7 cellular contexts compared by ENCODE assay signal in the genomic region with DNA sequence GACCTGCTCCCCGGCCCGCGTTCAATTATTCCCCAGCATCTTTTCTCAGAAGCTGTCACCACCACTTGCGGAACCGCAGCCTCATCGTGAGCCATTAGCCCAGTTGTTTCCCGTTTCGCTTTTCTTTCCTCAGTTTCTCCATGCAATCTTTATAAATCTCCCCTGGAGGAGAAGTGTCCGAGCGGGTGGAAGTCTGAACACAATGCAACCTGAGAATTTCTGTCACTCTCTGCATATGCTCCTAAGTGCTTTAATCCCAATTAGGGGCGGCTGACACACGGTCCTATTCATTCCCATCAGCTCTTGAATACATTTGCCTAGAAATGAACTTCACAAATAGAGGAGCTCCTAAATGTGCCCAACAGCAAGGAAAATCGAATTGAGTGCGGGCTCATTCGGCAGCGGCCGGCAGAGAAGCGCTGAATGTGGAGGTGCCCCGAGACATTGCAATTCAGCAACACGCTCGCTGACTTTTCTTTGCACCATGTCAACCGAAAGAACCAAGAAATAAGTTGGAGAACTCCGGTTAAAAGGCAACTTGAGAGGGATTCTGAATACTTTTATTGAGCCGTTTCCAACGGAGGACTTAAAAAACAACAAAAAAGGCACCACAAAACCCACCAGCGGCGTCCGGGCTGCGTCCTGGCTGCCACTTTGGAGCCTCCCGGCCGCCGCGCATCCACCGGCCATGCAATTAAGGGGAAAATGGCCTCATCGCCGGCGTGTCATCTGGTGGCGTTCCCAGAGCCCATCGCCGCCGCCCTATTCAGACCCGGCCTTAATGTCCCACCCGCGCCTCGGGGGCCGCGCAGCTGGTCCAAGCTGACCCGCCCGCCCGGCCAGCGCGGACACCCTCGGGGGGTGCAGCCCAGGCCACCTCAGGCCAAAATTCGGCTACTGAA. TPM values are rescaled to one million over a fixed set of nuclear protein-coding genes. Genes with fewer than 3 reads are reported as not detected.
A peak's percentile ranks its signal among the peaks of the same experiment; 100 is the strongest.
DNase-seq lines count a peak whose midpoint lies in the region; ATAC-seq and TF ChIP-seq lines count a peak whose summit lies in the region.

No MANE protein-coding gene starts in this region.

- H3K27me3 ChIP-seq in HUES48 (ENCODE audit: control insufficient read depth, insufficient read depth, low read length) (peaks cover 100% of the 10 kb centered on the region), skeletal muscle tissue (ENCODE audit: control insufficient read depth in 3 of 3, insufficient read depth in 3 of 3, low read length in 3 of 3) (peaks cover 81 to 88% (median 85%) of the 10 kb centered on the region in 3 donors)

- no peak overlapping the region for H3K9ac ChIP-seq in HUES48 (ENCODE audit: low read depth, low read length)
- H3K9ac ChIP-seq in skeletal muscle tissue (ENCODE audit: low read depth in 1 of 3, low read length in 3 of 3), result no peak overlapping the region

- ATAC-seq in GM19025 (IDR thresholded peaks at IDR 0.05; ENCODE audit: low read depth, unreplicated experiment) (peak; percentile 14), HG03342 (IDR thresholded peaks at IDR 0.05; ENCODE audit: unreplicated experiment) (no peak)

- no peak overlapping the region for H3K27ac ChIP-seq in HUES48 (ENCODE audit: low read depth, low read length)
- H3K27ac ChIP-seq in skeletal muscle tissue (ENCODE audit: low read depth, low read length), result no peak overlapping the region

- no peaks in the 10 kb centered on the region for H3K36me3 ChIP-seq in HUES48 (ENCODE audit: control insufficient read depth, insufficient read depth, low read length)
- H3K36me3 ChIP-seq in skeletal muscle tissue (ENCODE audit: control insufficient read depth in 3 of 3, insufficient read depth in 3 of 3, low read length in 3 of 3), result no peaks in the 10 kb centered on the region

- peak; percentile 23 to 35 for DNase-seq in erythroblast (lab: John Stamatoyannopoulos, UW)
- DNase-seq in NOMO-1 treated with DMSO at 0.1 percent for 48 hours (lab: John Stamatoyannopoulos, UW; ENCODE audit: unreplicated experiment), result no peak
- DNase-seq in NCI-H146 treated with DMSO at 0.1 percent for 48 hours (lab: John Stamatoyannopoulos, UW; ENCODE audit: unreplicated experiment), result no peak

- H3K4me1 ChIP-seq in HUES48 (ENCODE audit: control insufficient read depth, insufficient read depth, low read length) (peaks cover 6% of the 10 kb centered on the region), skeletal muscle tissue (ENCODE audit: control insufficient read depth in 3 of 3, insufficient read depth in 3 of 3, low read length in 3 of 3) (peaks cover 19 to 22% (median 21%) of the 10 kb centered on the region in 3 donors)

- H3K9me3 ChIP-seq in HUES48 (ENCODE audit: control insufficient read depth, insufficient read depth, low read length) (no peaks in the 10 kb centered on the region), skeletal muscle tissue (ENCODE audit: control insufficient read depth in 3 of 3, low read length in 3 of 3) (no peaks in the 10 kb centered on the region)

- TF ChIP-seq POLR2A in erythroblast (IDR thresholded peaks at IDR 0.05; ENCODE audit: low read length), result no peak

- H3K4me3 ChIP-seq in HUES48 (ENCODE audit: low read depth, low read length) (peak overlapping the region; percentile 50), skeletal muscle tissue (ENCODE audit: low read length in 3 of 3) (peak overlapping the region; percentile 29 to 54 (median 45))

RNA-seq across cellular contexts. Expression of a gene that starts 3.9 kb away (rescaled TPM):
- not detected for total RNA-seq in skeletal muscle tissue

RNA-seq across cellular contexts. Expression of a gene that starts 34.3 kb away (rescaled TPM):
- 38.1 TPM for total RNA-seq in skeletal muscle tissue

Comparison
In these comparisons a context has a peak if more than half of its experiments do, and no peak if none do; other contexts are left out.
1. DNase-seq: peak in erythroblast (2 of 2); none in NOMO-1 treated with DMSO at 0.1 percent for 48 hours (single experiment) and NCI-H146 treated with DMSO at 0.1 percent for 48 hours (single experiment).